Comparison of ENCODE assay signal across 17 cellular contexts in genomic region chr22:30243671-30244465, GRCh38. TPM values are rescaled to one million over a fixed set of nuclear protein-coding genes. Genes with fewer than 3 reads are reported as not detected.
DNase-seq lines count a peak whose midpoint lies in the region; ATAC-seq and TF ChIP-seq lines count a peak whose summit lies in the region.
"Had no signal": no experiment of that assay in that cellular context is flagged by ENCODE, and none has a peak within 500 bp of the region (broad histone marks: within the 10 kb centered on the region; RNA-seq: fewer than 3 reads in every experiment).

No MANE protein-coding gene starts in this region.

- CTCF ChIA-PET in T-cell (lab: Charles Lee): no interaction called here

- H3K79me2 ChIP-seq in smooth muscle cell (ENCODE audit: low read depth): peaks cover 42% of the 10 kb centered on the region

- no peaks in the 10 kb centered on the region for H3K9me3 ChIP-seq in smooth muscle cell (replicated peaks; ENCODE audit: low read depth)
- H3K9me3 ChIP-seq: body of pancreas, suprapubic skin had no signal

- POLR2A ChIA-PET in T-cell (lab: Charles Lee): no interaction called here

- ATAC-seq in T-cell (replicated peaks in 1 of 4) (no peak), HG02623 (IDR thresholded peaks at IDR 0.05; ENCODE audit: unreplicated experiment) (no peak)
- ATAC-seq in stimulated activated memory B cell treated with anti-CD40 and anti-IgM and Interleukin-4, amounts not matched to agents 10 μg/mL and 1 μg/mL and 100 μg/mL, for 72 hours: no peak
- ATAC-seq: body of pancreas had no signal

- peak overlapping the region; percentile 97 for H3K4me2 ChIP-seq in smooth muscle cell

- H4K20me1 ChIP-seq in smooth muscle cell (ENCODE audit: low read depth): no peaks in the 10 kb centered on the region

- TF ChIP-seq CTCF in brain microvascular endothelial cell (IDR thresholded peaks at IDR 0.05; ENCODE audit: low read depth, low read length, missing control alignments) (no peak), smooth muscle cell (IDR thresholded peaks at IDR 0.05; ENCODE audit: borderline replicate concordance, insufficient read depth, poor library complexity, severe bottlenecking) (no peak)

- H3K4me1 ChIP-seq in smooth muscle cell (ENCODE audit: low read depth): peaks cover 10% of the 10 kb centered on the region

- peaks cover 11% of the 10 kb centered on the region for H3K36me3 Mint-ChIP-seq in activated naive CD4-positive, alpha-beta T cell treated with anti-CD3 and anti-CD28 coated beads, Interleukin-2, amount 50 U/mL, for 24 hours
- H3K36me3 Mint-ChIP-seq in T-cell: no peaks in the 10 kb centered on the region
- no peaks in the 10 kb centered on the region for H3K36me3 Mint-ChIP-seq in stimulated activated memory B cell treated with anti-CD40 and anti-IgM and Interleukin-4, amounts not matched to agents 10 μg/mL and 1 μg/mL and 100 μg/mL, for 72 hours

- in situ Hi-C loops in brain microvascular endothelial cell (cut with HindIII; ENCODE audit: low pct_ligation_motif_present, low sequenced_read_pairs): no loop called here

- H3K27me3 Mint-ChIP-seq in activated naive CD4-positive, alpha-beta T cell treated with anti-CD3 and anti-CD28 coated beads, Interleukin-2, amount 50 U/mL, for 24 hours: no peaks in the 10 kb centered on the region
- peaks cover 3 to 12% of the 10 kb centered on the region in 2 donors for H3K27me3 Mint-ChIP-seq in T-cell
- H3K27me3 Mint-ChIP-seq in stimulated activated memory B cell treated with anti-CD40 and anti-IgM and Interleukin-4, amounts not matched to agents 10 μg/mL and 1 μg/mL and 100 μg/mL, for 72 hours: peaks cover 44% of the 10 kb centered on the region

- H2AFZ ChIP-seq in smooth muscle cell (ENCODE audit: low read depth): no peak overlapping the region

- H3K9ac ChIP-seq in smooth muscle cell (ENCODE audit: low read depth): no peak overlapping the region

- H3K4me1 Mint-ChIP-seq in activated naive CD4-positive, alpha-beta T cell treated with anti-CD3 and anti-CD28 coated beads, Interleukin-2, amount 50 U/mL, for 24 hours: peaks cover 38% of the 10 kb centered on the region
- peaks cover 24 to 48% (median 36%) of the 10 kb centered on the region in 3 donors for H3K4me1 Mint-ChIP-seq in T-cell
- peaks cover 45% of the 10 kb centered on the region for H3K4me1 Mint-ChIP-seq in stimulated activated memory B cell treated with anti-CD40 and anti-IgM and Interleukin-4, amounts not matched to agents 10 μg/mL and 1 μg/mL and 100 μg/mL, for 72 hours

- H3K27me3 ChIP-seq in brain microvascular endothelial cell (replicated peaks) (no peaks in the 10 kb centered on the region), smooth muscle cell (ENCODE audit: low read depth) (no peaks in the 10 kb centered on the region)

- WGBS in smooth muscle cell (ENCODE audit: low lambda C conversion rate): 95% methylated on average over 32 of the region's 32 CpGs

- DNase-seq in activated naive CD4-positive, alpha-beta T cell (lab: John Stamatoyannopoulos, UW): no peak
- DNase-seq in T-cell (no peak), brain microvascular endothelial cell (no peak), smooth muscle cell (lab: John Stamatoyannopoulos, UW; ENCODE audit: unreplicated experiment) (no peak), erythroblast (lab: John Stamatoyannopoulos, UW) (no peak)
- DNase-seq: activated CD8-positive, alpha-beta memory T cell treated with anti-CD3 and anti-CD28 coated beads, Interleukin-2, amount 50 U/mL, for 48 hours; body of pancreas; DND-41; effector memory CD4-positive, alpha-beta T cell; MV-4-11; NK-92 treated with Interleukin-12 subunit alpha and Interleukin-12 subunit beta, amount 100 ng/mL, for 24 hours had no signal

- H3F3A ChIP-seq in smooth muscle cell (ENCODE audit: low read depth): peaks cover 18% of the 10 kb centered on the region

- no peak for TF ChIP-seq POLR2A in erythroblast (IDR thresholded peaks at IDR 0.05; ENCODE audit: low read length)

- H3K4me3 ChIP-seq in brain microvascular endothelial cell (ENCODE audit: low read depth, low read length) (peak overlapping the region; percentile 88), smooth muscle cell (no peak overlapping the region)
- H3K4me3 ChIP-seq: body of pancreas, lung, skin epidermis, suprapubic skin had no signal

- H3K27ac ChIP-seq in brain microvascular endothelial cell (peak overlapping the region; percentile 95), smooth muscle cell (ENCODE audit: low read depth) (peak overlapping the region; percentile 44)
- H3K27ac ChIP-seq: body of pancreas, suprapubic skin had no signal

- H3K36me3 ChIP-seq in brain microvascular endothelial cell (replicated peaks): peaks cover 52% of the 10 kb centered on the region
- no peaks in the 10 kb centered on the region for H3K36me3 ChIP-seq in smooth muscle cell (ENCODE audit: low read depth)
- H3K36me3 ChIP-seq: suprapubic skin had no signal

- H3K4me3 Mint-ChIP-seq in activated naive CD4-positive, alpha-beta T cell treated with anti-CD3 and anti-CD28 coated beads, Interleukin-2, amount 50 U/mL, for 24 hours: peak overlapping the region; percentile 98
- peak overlapping the region in 2 of 3 donors; percentile 15 to 87 for H3K4me3 Mint-ChIP-seq in T-cell
- no peak overlapping the region for H3K4me3 Mint-ChIP-seq in stimulated activated memory B cell treated with anti-CD40 and anti-IgM and Interleukin-4, amounts not matched to agents 10 μg/mL and 1 μg/mL and 100 μg/mL, for 72 hours

- H3K9me3 Mint-ChIP-seq in activated naive CD4-positive, alpha-beta T cell treated with anti-CD3 and anti-CD28 coated beads, Interleukin-2, amount 50 U/mL, for 24 hours: no peaks in the 10 kb centered on the region
- H3K9me3 Mint-ChIP-seq in T-cell: no peaks in the 10 kb centered on the region
- H3K9me3 Mint-ChIP-seq in stimulated activated memory B cell treated with anti-CD40 and anti-IgM and Interleukin-4, amounts not matched to agents 10 μg/mL and 1 μg/mL and 100 μg/mL, for 72 hours: no peaks in the 10 kb centered on the region

- peak overlapping the region; percentile 94 for H3K27ac Mint-ChIP-seq in activated naive CD4-positive, alpha-beta T cell treated with anti-CD3 and anti-CD28 coated beads, Interleukin-2, amount 50 U/mL, for 24 hours
- no peak overlapping the region for H3K27ac Mint-ChIP-seq in T-cell
- no peak overlapping the region for H3K27ac Mint-ChIP-seq in stimulated activated memory B cell treated with anti-CD40 and anti-IgM and Interleukin-4, amounts not matched to agents 10 μg/mL and 1 μg/mL and 100 μg/mL, for 72 hours

RNA-seq across cellular contexts. Expression of gene LIF, which starts 2.7 kb away (rescaled TPM):
- total RNA-seq in T-cell (1 to 10 TPM in 3 of 5 donors, under 1 TPM in 2; 0.26 to 3.3 (median 1.4) TPM), smooth muscle cell (29.9 and 40.6 TPM in 2 replicates)
- polyA plus RNA-seq in smooth muscle cell: 28.9 and 31.2 TPM in 2 replicates

RNA-seq across cellular contexts. Expression of gene OSM, which starts 22.8 kb away (rescaled TPM):
- 10 to 100 TPM in 2 of 5 donors, 1 to 10 TPM in 3; 5.9 to 16.5 (median 7.4) TPM for total RNA-seq in T-cell
- 0.27 and 1.5 TPM in 2 replicates for total RNA-seq in smooth muscle cell
- 0.14 and 1.0 TPM in 2 replicates for polyA plus RNA-seq in smooth muscle cell
- total RNA-seq: body of pancreas had no signal

RNA-seq across cellular contexts. Expression of gene CASTOR1, which starts 45.4 kb away (rescaled TPM):
- 10 to 100 TPM; 12.8 to 21.9 (median 16.1) TPM for total RNA-seq in T-cell
- total RNA-seq in smooth muscle cell: 9.8 and 16.1 TPM in 2 replicates
- 21.8 and 22.6 TPM in 2 replicates for polyA plus RNA-seq in smooth muscle cell
